24 cellular contexts compared by ENCODE assay signal in the genomic region with DNA sequence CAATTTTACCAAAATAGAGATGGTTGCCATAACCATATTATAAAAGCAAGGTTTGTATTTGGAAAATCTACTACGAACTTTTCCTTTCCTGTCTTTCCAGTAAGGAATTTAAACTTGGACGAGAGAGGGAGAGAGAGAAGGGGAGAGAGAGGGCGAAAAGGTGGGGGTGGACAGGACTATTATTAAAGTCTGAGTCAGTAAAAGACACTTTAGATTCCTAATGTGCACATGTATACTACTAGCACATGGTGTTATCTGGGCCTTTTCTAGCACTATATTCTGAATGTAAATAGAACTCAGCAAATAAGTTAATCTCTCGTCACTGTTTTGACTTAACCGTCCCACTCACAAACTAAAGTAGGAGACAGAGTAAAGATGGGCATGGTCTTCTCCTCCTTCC. TPM values are rescaled to one million over a fixed set of nuclear protein-coding genes. Genes with fewer than 3 reads are reported as not detected.
"Had no signal": no experiment of that assay in that cellular context is flagged by ENCODE, and none has a peak within 500 bp of the region (broad histone marks: within the 10 kb centered on the region; RNA-seq: fewer than 3 reads in every experiment).

No MANE protein-coding gene starts in this region.

- H3K4me1 Mint-ChIP-seq: endodermal cell, memory B cell, neural progenitor cell had no signal

- H2AFZ ChIP-seq: neural progenitor cell had no signal

- DNase-seq: activated B cell treated with CpG ODN at 0.5 μM for 24 hours; activated CD4-positive, alpha-beta T cell treated with anti-CD3 and anti-CD28 coated beads, Interleukin-2, amount 10 ng/mL, durations not matched to agents 24 days and 14 days; activated CD8-positive, alpha-beta T cell treated with anti-CD3 and anti-CD28 coated beads for 36 hours; activated gamma-delta T cell; activated T-cell treated with anti-CD3 and anti-CD28 coated beads, Interleukin-2, amount 50 U/mL, for 48 hours; dorsolateral prefrontal cortex; endodermal cell; foreskin melanocyte; kidney; left lung; right lobe of liver; stimulated activated CD4-positive, alpha-beta T cell treated with anti-CD3 and anti-CD28 coated beads, Interleukin-4, amount 100 ng/mL, for 1 hour; stomach; T-cell; testis; upper lobe of left lung had no signal

- H3K27me3 Mint-ChIP-seq: activated B cell treated with CpG ODN at 0.5 μM for 24 hours; activated CD4-positive, alpha-beta T cell treated with anti-CD3 and anti-CD28 coated beads, Interleukin-2, amount 10 ng/mL, durations not matched to agents 24 days and 14 days; activated CD8-positive, alpha-beta T cell treated with anti-CD3 and anti-CD28 coated beads for 36 hours; activated naive CD4-positive, alpha-beta T cell treated with anti-CD3 and anti-CD28 coated beads, Interleukin-2, amount 50 U/mL, for 24 hours; memory B cell; T-cell had no signal

- ATAC-seq: activated CD8-positive, alpha-beta T cell treated with anti-CD3 and anti-CD28 coated beads for 36 hours; left lung; right lobe of liver; T-cell had no signal

- H3K27ac ChIP-seq: cardiac muscle cell, dorsolateral prefrontal cortex, epithelial cell of prostate, left lung, neural progenitor cell, prostate gland, right lobe of liver, stomach, testis, upper lobe of left lung had no signal

- H3K4me1 ChIP-seq: neural progenitor cell, prostate gland, right lobe of liver, testis had no signal

- H3K36me3 ChIP-seq: prostate gland had no signal

- H3K9ac ChIP-seq: neural progenitor cell had no signal

- H3K9me3 Mint-ChIP-seq: activated B cell treated with CpG ODN at 0.5 μM for 24 hours; activated CD4-positive, alpha-beta T cell treated with anti-CD3 and anti-CD28 coated beads, Interleukin-2, amount 10 ng/mL, durations not matched to agents 24 days and 14 days; activated CD8-positive, alpha-beta T cell treated with anti-CD3 and anti-CD28 coated beads for 36 hours; activated naive CD4-positive, alpha-beta T cell treated with anti-CD3 and anti-CD28 coated beads, Interleukin-2, amount 50 U/mL, for 24 hours; endodermal cell; memory B cell; T-cell had no signal

- H3K9me3 ChIP-seq: left lung, prostate gland, right lobe of liver, stomach, testis, upper lobe of left lung had no signal

- FAIRE-seq: colon, kidney had no signal

- H3K4me2 ChIP-seq: neural progenitor cell, smooth muscle cell had no signal

- H3K27me3 ChIP-seq: cardiac muscle cell, dorsolateral prefrontal cortex, left lung, neural progenitor cell, right lobe of liver, stomach, testis, upper lobe of left lung had no signal

- H3K27ac Mint-ChIP-seq: activated B cell treated with CpG ODN at 0.5 μM for 24 hours; activated CD4-positive, alpha-beta T cell treated with anti-CD3 and anti-CD28 coated beads, Interleukin-2, amount 10 ng/mL, durations not matched to agents 24 days and 14 days; activated CD8-positive, alpha-beta T cell treated with anti-CD3 and anti-CD28 coated beads for 36 hours; endodermal cell; memory B cell; neural progenitor cell had no signal

- H3K4me3 Mint-ChIP-seq: activated B cell treated with CpG ODN at 0.5 μM for 24 hours; activated CD4-positive, alpha-beta T cell treated with anti-CD3 and anti-CD28 coated beads, Interleukin-2, amount 10 ng/mL, durations not matched to agents 24 days and 14 days; activated CD8-positive, alpha-beta T cell treated with anti-CD3 and anti-CD28 coated beads for 36 hours; activated naive CD4-positive, alpha-beta T cell treated with anti-CD3 and anti-CD28 coated beads, Interleukin-2, amount 50 U/mL, for 24 hours; endodermal cell; memory B cell; neural progenitor cell; T-cell had no signal

- H3K4me3 ChIP-seq: cardiac muscle cell, dorsolateral prefrontal cortex, left lung, neural progenitor cell, prostate gland, right lobe of liver, smooth muscle cell, stomach, testis, upper lobe of left lung had no signal

RNA-seq across cellular contexts. Expression of gene FBLN5, which starts 30.4 kb away (rescaled TPM):
- total RNA-seq: activated B cell treated with CpG ODN at 0.5 μM for 24 hours had no signal
